ENCODE assay signal across 10 cellular contexts in the genomic region with DNA sequence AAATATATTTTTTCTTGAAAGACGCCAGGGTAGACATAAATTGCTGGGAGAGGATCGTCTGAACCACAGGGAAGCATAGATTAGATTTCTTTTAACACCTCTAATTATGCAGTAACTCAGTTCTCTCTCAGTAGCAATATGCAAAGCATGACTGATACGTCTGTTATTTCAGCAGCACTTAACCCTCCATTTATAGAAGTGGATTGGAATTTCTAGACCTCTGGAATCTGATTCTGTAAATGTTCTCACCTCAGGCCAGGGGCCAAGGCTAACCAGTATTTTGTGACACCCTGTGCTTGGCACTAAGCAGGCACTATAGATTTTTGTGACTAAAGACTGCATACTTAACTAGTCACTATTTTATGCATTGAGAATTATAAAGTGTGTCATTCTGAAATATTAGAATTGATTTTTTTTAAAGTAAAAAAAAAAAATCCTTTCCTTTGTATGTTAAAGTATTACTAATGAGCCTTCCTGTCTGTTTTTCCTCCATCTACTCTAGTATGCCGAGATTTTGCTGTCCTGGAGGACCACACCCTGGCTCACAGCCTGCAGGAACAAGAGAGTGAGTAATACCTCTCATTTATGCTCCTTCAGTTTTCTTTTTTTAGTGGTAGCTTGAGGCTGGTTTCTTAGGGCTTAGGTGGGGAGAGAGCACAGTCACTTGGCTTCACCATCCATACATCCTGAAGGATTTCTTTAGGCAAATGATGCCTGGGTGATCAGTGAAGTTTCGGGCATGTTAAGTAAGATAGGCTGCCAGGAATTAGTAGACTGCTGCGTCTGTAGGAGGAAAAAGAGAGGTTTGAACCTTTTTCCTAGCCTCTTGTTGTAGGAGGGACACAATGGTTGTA. TPM values are rescaled to one million over a fixed set of nuclear protein-coding genes. Genes with fewer than 3 reads are reported as not detected.
DNase-seq lines count a peak whose midpoint lies in the region; ATAC-seq and TF ChIP-seq lines count a peak whose summit lies in the region.
"Had no signal": no experiment of that assay in that cellular context is flagged by ENCODE, and none has a peak within 500 bp of the region (broad histone marks: within the 10 kb centered on the region; RNA-seq: fewer than 3 reads in every experiment).

No MANE protein-coding gene starts in this region.

- peak overlapping the region in 1 of 2 donors; percentile 26 for H3K4me3 ChIP-seq in ascending aorta

- H3K4me1 ChIP-seq in ascending aorta = peaks cover 3 to 23% of the 10 kb centered on the region in 2 donors

- peaks cover 37% of the 10 kb centered on the region for H3K36me3 Mint-ChIP-seq in stimulated activated memory B cell treated with anti-CD40 and anti-IgM and Interleukin-4, amounts not matched to agents 10 μg/mL and 1 μg/mL and 100 μg/mL, for 72 hours

- ATAC-seq in stimulated activated memory B cell treated with anti-CD40 and anti-IgM and Interleukin-4, amounts not matched to agents 10 μg/mL and 1 μg/mL and 100 μg/mL, for 72 hours = no peak
- ATAC-seq in GM21381 (IDR thresholded peaks at IDR 0.05; ENCODE audit: unreplicated experiment) (no peak), HG03571 (IDR thresholded peaks at IDR 0.05; ENCODE audit: unreplicated experiment) (no peak)

- TF ChIP-seq CTCF in ascending aorta (IDR thresholded peaks at IDR 0.05) = no peak

- H3K4me1 Mint-ChIP-seq in stimulated activated memory B cell treated with anti-CD40 and anti-IgM and Interleukin-4, amounts not matched to agents 10 μg/mL and 1 μg/mL and 100 μg/mL, for 72 hours = peaks cover 54% of the 10 kb centered on the region

- no peak overlapping the region for H3K4me3 Mint-ChIP-seq in stimulated activated memory B cell treated with anti-CD40 and anti-IgM and Interleukin-4, amounts not matched to agents 10 μg/mL and 1 μg/mL and 100 μg/mL, for 72 hours

- H3K27me3 Mint-ChIP-seq in stimulated activated memory B cell treated with anti-CD40 and anti-IgM and Interleukin-4, amounts not matched to agents 10 μg/mL and 1 μg/mL and 100 μg/mL, for 72 hours = no peaks in the 10 kb centered on the region

- H3K36me3 ChIP-seq in ascending aorta = peaks cover 5 to 24% of the 10 kb centered on the region in 2 donors

- H3K9me3 ChIP-seq in ascending aorta = no peaks in the 10 kb centered on the region

- intact Hi-C loops in ascending aorta (cut with DNase I) = loop anchor here (1.0 kb wide), 1 partner anchor 28 kb away; the partner anchor contains the start of gene CCDC50

- H3K27ac Mint-ChIP-seq in stimulated activated memory B cell treated with anti-CD40 and anti-IgM and Interleukin-4, amounts not matched to agents 10 μg/mL and 1 μg/mL and 100 μg/mL, for 72 hours = peak overlapping the region; percentile 66

- peak; percentile 71 for DNase-seq in HCEC 1CT
- peak in 1 of 2 donors; percentile 69 for DNase-seq in ascending aorta (ENCODE audit: low spot score in 2 of 2)
- DNase-seq in iPS-NIHi11 (ENCODE audit: low spot score) = peak; percentile 24
- DNase-seq in NCI-H2171 (lab: John Stamatoyannopoulos, UW) = no peak
- no peak for DNase-seq in NCI-H510A treated with DMSO at 0.1 percent for 48 hours (lab: John Stamatoyannopoulos, UW)
- DNase-seq: erythroblast had no signal

- no peaks in the 10 kb centered on the region for H3K27me3 ChIP-seq in ascending aorta

- no peaks in the 10 kb centered on the region for H3K9me3 Mint-ChIP-seq in stimulated activated memory B cell treated with anti-CD40 and anti-IgM and Interleukin-4, amounts not matched to agents 10 μg/mL and 1 μg/mL and 100 μg/mL, for 72 hours

- H3K27ac ChIP-seq in ascending aorta = peak overlapping the region; percentile 41 to 69

RNA-seq across cellular contexts. Expression of gene UTS2B, which starts 26.5 kb away (rescaled TPM):
- total RNA-seq in ascending aorta = 16.8 TPM
- total RNA-seq: skeletal muscle tissue had no signal

RNA-seq across cellular contexts. Expression of gene CCDC50, which starts 27.6 kb away (rescaled TPM):
- 82.8 TPM for total RNA-seq in ascending aorta

Comparison
In these comparisons a context has a peak if more than half of its experiments do, and no peak if none do; other contexts are left out.
1. DNase-seq: peak in HCEC 1CT (single experiment) and iPS-NIHi11 (single experiment); none in NCI-H2171 (single experiment) and NCI-H510A treated with DMSO at 0.1 percent for 48 hours (single experiment).